ENCODE assay signal across 15 cellular contexts in genomic region chr1:229093258-229093540, GRCh38.
A peak's percentile ranks its signal among the peaks of the same experiment; 100 is the strongest.
DNase-seq lines count a peak whose midpoint lies in the region; ATAC-seq and TF ChIP-seq lines count a peak whose summit lies in the region.
"Had no signal": no experiment of that assay in that cellular context is flagged by ENCODE, and none has a peak within 500 bp of the region (broad histone marks: within the 10 kb centered on the region; RNA-seq: fewer than 3 reads in every experiment).

No MANE protein-coding gene starts in this region.

- H3K9me3 ChIP-seq in SJSA1 (replicated peaks): peaks cover 4% of the 10 kb centered on the region; the same call in 1 of the 2 replicates
- peaks cover 9% of the 10 kb centered on the region; the same call in 1 of the 2 replicates for H3K9me3 ChIP-seq in iPS-20b (ENCODE audit: insufficient read depth, low read depth, low read length)
- H3K9me3 ChIP-seq in smooth muscle cell (replicated peaks; ENCODE audit: low read depth): no peaks in the 10 kb centered on the region
- H3K9me3 ChIP-seq: SK-N-SH had no signal

- no peak overlapping the region for H2AFZ ChIP-seq in smooth muscle cell (ENCODE audit: low read depth)

- peaks cover 20% of the 10 kb centered on the region for H3F3A ChIP-seq in smooth muscle cell (ENCODE audit: low read depth)

- H3K4me3 ChIP-seq in SJSA1 (peak overlapping the region; percentile 35), iPS-20b (ENCODE audit: low read length) (peak overlapping the region; percentile 39), smooth muscle cell (no peak overlapping the region)

- no peaks in the 10 kb centered on the region for H3K79me2 ChIP-seq in smooth muscle cell (ENCODE audit: low read depth)

- H3K9ac ChIP-seq in iPS-20b (ENCODE audit: low read depth, low read length) (peak overlapping the region; percentile 23; the same call in 1 of the 2 replicates), smooth muscle cell (ENCODE audit: low read depth) (no peak overlapping the region)
- H3K9ac ChIP-seq: SK-N-SH had no signal

- WGBS in smooth muscle cell (ENCODE audit: low lambda C conversion rate): 56% methylated on average over 2 of the region's 2 CpGs

- no peak for TF ChIP-seq CTCF in C4-2B (conservative IDR thresholded peaks at IDR 0.05)
- no peak for TF ChIP-seq CTCF in smooth muscle cell (IDR thresholded peaks at IDR 0.05; ENCODE audit: borderline replicate concordance, insufficient read depth, poor library complexity, severe bottlenecking)

- DNase-seq in SJSA1 (ENCODE audit: low read depth in 1 of 2, low spot score in 2 of 2): peak in 1 of 2 experiments; percentile 96
- no peak for DNase-seq in smooth muscle cell (lab: John Stamatoyannopoulos, UW; ENCODE audit: unreplicated experiment)
- no peak for DNase-seq in left colon
- DNase-seq: ACHN, dermis blood vessel endothelial cell, Karpas-422, NCI-H1436 treated with DMSO at 0.1 percent for 48 hours, NCI-H446 treated with DMSO at 0.1 percent for 48 hours, OCI-M1, SK-N-SH had no signal

- no peaks in the 10 kb centered on the region for H4K20me1 ChIP-seq in smooth muscle cell (ENCODE audit: low read depth)

- H3K4me1 ChIP-seq in SJSA1 (replicated peaks): peaks cover 60% of the 10 kb centered on the region
- peaks cover 34% of the 10 kb centered on the region for H3K4me1 ChIP-seq in iPS-20b (ENCODE audit: insufficient read depth, low read length)
- peaks cover 30% of the 10 kb centered on the region for H3K4me1 ChIP-seq in smooth muscle cell (ENCODE audit: low read depth)

- H3K36me3 ChIP-seq in SJSA1: peaks cover 21% of the 10 kb centered on the region
- no peaks in the 10 kb centered on the region for H3K36me3 ChIP-seq in iPS-20b (ENCODE audit: insufficient read depth, low read depth, low read length)
- no peaks in the 10 kb centered on the region for H3K36me3 ChIP-seq in smooth muscle cell (ENCODE audit: low read depth)

- ATAC-seq in HG03280 (IDR thresholded peaks at IDR 0.05; ENCODE audit: unreplicated experiment): no peak
- ATAC-seq in left colon: no peak
- ATAC-seq in GM21717 (IDR thresholded peaks at IDR 0.05; ENCODE audit: unreplicated experiment): no peak
- ATAC-seq in GM19035 (IDR thresholded peaks at IDR 0.05; ENCODE audit: unreplicated experiment): no peak

- H3K4me2 ChIP-seq in smooth muscle cell: peak overlapping the region; percentile 5
- H3K4me2 ChIP-seq: SK-N-SH had no signal

- intact Hi-C loops in left colon (cut with DNase I, micrococcal nuclease): no loop called here

- H3K27me3 ChIP-seq in SJSA1 (replicated peaks): no peaks in the 10 kb centered on the region
- no peaks in the 10 kb centered on the region for H3K27me3 ChIP-seq in iPS-20b (ENCODE audit: insufficient read depth, low read length)
- no peaks in the 10 kb centered on the region for H3K27me3 ChIP-seq in smooth muscle cell (ENCODE audit: low read depth)

- H3K27ac ChIP-seq in C4-2B: peak overlapping the region; percentile 37
- H3K27ac ChIP-seq in SJSA1: peak overlapping the region; percentile 92
- H3K27ac ChIP-seq in iPS-20b (ENCODE audit: low read length): peak overlapping the region; percentile 0
- H3K27ac ChIP-seq in smooth muscle cell (ENCODE audit: low read depth): peak overlapping the region; percentile 77

Comparison
In these comparisons a context has a peak if more than half of its experiments do, and no peak if none do; other contexts are left out.
1. H3K27ac ChIP-seq: peak in every context shown above with its lines; median percentile 92 in SJSA1; 77 in smooth muscle cell; 37 in C4-2B; 0 in iPS-20b.